In the genomic region with DNA sequence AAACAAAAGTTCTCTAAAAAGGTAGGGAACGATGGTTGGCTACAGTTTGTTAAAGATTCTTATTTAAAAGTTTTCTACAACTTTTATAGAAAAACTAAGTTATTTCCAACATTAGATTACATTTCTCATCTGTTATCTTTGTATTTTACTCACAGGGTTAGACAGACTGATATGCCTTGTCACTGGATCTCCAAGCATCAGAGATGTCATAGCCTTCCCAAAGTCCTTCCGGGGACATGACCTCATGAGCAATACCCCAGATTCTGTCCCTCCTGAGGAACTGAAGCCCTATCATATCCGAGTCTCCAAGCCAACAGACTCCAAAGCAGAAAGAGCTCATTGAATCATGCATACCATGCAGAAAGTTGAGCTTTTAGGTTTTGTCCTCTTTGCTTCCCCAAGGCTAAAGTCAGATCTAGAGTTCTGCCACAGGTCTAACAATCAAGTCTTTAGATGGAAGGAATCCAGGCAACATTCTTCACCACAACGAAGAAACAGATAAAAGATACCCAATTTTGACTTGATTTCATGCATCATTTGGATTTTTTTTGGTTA, we compare ENCODE assay signal across 1 cellular context.
TF ChIP-seq lines count a peak whose summit lies in the region.

No MANE protein-coding gene starts in this region.

TF ChIP-seq in HepG2, 621 proteins besides CTCF, POLR2A, EP300 and RAD21:
- no peak for TF ChIP-seq MED13 (CRISPR knock-in tag; IDR thresholded peaks at IDR 0.05)
- TF ChIP-seq SP140L (CRISPR knock-in tag; IDR thresholded peaks at IDR 0.05; ENCODE audit: borderline replicate concordance): no peak
- TF ChIP-seq, protein P1, sequence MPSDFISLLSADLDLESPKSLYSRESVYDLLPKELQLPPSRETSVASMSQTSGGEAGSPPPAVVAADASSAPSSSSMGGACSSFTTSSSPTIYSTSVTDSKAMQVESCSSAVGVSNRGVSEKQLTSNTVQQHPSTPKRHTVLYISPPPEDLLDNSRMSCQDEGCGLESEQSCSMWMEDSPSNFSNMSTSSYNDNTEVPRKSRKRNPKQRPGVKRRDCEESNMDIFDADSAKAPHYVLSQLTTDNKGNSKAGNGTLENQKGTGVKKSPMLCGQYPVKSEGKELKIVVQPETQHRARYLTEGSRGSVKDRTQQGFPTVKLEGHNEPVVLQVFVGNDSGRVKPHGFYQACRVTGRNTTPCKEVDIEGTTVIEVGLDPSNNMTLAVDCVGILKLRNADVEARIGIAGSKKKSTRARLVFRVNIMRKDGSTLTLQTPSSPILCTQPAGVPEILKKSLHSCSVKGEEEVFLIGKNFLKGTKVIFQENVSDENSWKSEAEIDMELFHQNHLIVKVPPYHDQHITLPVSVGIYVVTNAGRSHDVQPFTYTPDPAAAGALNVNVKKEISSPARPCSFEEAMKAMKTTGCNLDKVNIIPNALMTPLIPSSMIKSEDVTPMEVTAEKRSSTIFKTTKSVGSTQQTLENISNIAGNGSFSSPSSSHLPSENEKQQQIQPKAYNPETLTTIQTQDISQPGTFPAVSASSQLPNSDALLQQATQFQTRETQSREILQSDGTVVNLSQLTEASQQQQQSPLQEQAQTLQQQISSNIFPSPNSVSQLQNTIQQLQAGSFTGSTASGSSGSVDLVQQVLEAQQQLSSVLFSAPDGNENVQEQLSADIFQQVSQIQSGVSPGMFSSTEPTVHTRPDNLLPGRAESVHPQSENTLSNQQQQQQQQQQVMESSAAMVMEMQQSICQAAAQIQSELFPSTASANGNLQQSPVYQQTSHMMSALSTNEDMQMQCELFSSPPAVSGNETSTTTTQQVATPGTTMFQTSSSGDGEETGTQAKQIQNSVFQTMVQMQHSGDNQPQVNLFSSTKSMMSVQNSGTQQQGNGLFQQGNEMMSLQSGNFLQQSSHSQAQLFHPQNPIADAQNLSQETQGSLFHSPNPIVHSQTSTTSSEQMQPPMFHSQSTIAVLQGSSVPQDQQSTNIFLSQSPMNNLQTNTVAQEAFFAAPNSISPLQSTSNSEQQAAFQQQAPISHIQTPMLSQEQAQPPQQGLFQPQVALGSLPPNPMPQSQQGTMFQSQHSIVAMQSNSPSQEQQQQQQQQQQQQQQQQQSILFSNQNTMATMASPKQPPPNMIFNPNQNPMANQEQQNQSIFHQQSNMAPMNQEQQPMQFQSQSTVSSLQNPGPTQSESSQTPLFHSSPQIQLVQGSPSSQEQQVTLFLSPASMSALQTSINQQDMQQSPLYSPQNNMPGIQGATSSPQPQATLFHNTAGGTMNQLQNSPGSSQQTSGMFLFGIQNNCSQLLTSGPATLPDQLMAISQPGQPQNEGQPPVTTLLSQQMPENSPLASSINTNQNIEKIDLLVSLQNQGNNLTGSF (CRISPR knock-in tag; IDR thresholded peaks at IDR 0.05): no peak
- TF ChIP-seq ADNP (CRISPR knock-in tag; IDR thresholded peaks at IDR 0.05): no peak
- TF ChIP-seq, protein P2, sequence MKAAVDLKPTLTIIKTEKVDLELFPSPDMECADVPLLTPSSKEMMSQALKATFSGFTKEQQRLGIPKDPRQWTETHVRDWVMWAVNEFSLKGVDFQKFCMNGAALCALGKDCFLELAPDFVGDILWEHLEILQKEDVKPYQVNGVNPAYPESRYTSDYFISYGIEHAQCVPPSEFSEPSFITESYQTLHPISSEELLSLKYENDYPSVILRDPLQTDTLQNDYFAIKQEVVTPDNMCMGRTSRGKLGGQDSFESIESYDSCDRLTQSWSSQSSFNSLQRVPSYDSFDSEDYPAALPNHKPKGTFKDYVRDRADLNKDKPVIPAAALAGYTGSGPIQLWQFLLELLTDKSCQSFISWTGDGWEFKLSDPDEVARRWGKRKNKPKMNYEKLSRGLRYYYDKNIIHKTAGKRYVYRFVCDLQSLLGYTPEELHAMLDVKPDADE (CRISPR knock-in tag; IDR thresholded peaks at IDR 0.05): no peak
- TF ChIP-seq ZNF768 (CRISPR knock-in tag; IDR thresholded peaks at IDR 0.05): no peak
- TF ChIP-seq, protein P3, sequence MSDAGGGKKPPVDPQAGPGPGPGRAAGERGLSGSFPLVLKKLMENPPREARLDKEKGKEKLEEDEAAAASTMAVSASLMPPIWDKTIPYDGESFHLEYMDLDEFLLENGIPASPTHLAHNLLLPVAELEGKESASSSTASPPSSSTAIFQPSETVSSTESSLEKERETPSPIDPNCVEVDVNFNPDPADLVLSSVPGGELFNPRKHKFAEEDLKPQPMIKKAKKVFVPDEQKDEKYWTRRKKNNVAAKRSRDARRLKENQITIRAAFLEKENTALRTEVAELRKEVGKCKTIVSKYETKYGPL (CRISPR knock-in tag; IDR thresholded peaks at IDR 0.05): no peak
- TF ChIP-seq, protein P4, sequence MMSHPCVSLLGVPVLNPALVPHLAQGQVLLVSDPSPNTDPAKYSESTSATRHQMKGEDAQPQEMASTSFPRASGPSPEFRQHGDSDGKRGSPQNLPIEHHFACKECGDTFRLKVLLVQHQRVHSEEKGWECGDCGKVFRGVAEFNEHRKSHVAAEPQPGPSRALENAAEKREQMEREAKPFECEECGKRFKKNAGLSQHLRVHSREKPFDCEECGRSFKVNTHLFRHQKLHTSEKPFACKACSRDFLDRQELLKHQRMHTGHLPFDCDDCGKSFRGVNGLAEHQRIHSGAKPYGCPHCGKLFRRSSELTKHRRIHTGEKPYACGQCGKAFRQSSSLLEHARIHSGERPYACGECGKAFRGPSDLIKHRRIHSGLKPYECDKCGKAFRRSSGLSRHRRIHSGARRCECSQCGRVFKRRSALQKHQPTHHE (CRISPR knock-in tag; IDR thresholded peaks at IDR 0.05; ENCODE audit: borderline replicate concordance): no peak
- no peak for TF ChIP-seq MBD4 (IDR thresholded peaks at IDR 0.05; ENCODE audit: borderline replicate concordance, low read length)
- TF ChIP-seq SP4 (CRISPR knock-in tag; IDR thresholded peaks at IDR 0.05): no peak
- TF ChIP-seq, protein P5, sequence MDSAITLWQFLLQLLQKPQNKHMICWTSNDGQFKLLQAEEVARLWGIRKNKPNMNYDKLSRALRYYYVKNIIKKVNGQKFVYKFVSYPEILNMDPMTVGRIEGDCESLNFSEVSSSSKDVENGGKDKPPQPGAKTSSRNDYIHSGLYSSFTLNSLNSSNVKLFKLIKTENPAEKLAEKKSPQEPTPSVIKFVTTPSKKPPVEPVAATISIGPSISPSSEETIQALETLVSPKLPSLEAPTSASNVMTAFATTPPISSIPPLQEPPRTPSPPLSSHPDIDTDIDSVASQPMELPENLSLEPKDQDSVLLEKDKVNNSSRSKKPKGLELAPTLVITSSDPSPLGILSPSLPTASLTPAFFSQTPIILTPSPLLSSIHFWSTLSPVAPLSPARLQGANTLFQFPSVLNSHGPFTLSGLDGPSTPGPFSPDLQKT (CRISPR knock-in tag; IDR thresholded peaks at IDR 0.05; ENCODE audit: borderline replicate concordance): no peak
- no peak for TF ChIP-seq RBM39 (IDR thresholded peaks at IDR 0.05; ENCODE audit: low read depth, low read length, poor library complexity, severe bottlenecking)
- TF ChIP-seq U2AF2 (IDR thresholded peaks at IDR 0.05; ENCODE audit: low read depth, low read length): no peak
- TF ChIP-seq STAG1 (CRISPR knock-in tag; IDR thresholded peaks at IDR 0.05): no peak
- TF ChIP-seq, protein P6, sequence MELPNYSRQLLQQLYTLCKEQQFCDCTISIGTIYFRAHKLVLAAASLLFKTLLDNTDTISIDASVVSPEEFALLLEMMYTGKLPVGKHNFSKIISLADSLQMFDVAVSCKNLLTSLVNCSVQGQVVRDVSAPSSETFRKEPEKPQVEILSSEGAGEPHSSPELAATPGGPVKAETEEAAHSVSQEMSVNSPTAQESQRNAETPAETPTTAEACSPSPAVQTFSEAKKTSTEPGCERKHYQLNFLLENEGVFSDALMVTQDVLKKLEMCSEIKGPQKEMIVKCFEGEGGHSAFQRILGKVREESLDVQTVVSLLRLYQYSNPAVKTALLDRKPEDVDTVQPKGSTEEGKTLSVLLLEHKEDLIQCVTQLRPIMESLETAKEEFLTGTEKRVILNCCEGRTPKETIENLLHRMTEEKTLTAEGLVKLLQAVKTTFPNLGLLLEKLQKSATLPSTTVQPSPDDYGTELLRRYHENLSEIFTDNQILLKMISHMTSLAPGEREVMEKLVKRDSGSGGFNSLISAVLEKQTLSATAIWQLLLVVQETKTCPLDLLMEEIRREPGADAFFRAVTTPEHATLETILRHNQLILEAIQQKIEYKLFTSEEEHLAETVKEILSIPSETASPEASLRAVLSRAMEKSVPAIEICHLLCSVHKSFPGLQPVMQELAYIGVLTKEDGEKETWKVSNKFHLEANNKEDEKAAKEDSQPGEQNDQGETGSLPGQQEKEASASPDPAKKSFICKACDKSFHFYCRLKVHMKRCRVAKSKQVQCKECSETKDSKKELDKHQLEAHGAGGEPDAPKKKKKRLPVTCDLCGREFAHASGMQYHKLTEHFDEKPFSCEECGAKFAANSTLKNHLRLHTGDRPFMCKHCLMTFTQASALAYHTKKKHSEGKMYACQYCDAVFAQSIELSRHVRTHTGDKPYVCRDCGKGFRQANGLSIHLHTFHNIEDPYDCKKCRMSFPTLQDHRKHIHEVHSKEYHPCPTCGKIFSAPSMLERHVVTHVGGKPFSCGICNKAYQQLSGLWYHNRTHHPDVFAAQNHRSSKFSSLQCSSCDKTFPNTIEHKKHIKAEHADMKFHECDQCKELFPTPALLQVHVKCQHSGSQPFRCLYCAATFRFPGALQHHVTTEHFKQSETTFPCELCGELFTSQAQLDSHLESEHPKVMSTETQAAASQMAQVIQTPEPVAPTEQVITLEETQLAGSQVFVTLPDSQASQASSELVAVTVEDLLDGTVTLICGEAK (IDR thresholded peaks at IDR 0.05): no peak
- TF ChIP-seq, protein P6 (CRISPR knock-in tag; IDR thresholded peaks at IDR 0.05): no peak
